ENCODE assay signal across 29 cellular contexts in genomic region chr9:92520837-92521236, GRCh38. TPM values are rescaled to one million over a fixed set of nuclear protein-coding genes. Genes with fewer than 3 reads are reported as not detected.
"Had no signal": no experiment of that assay in that cellular context is flagged by ENCODE, and none has a peak within 500 bp of the region (broad histone marks: within the 10 kb centered on the region; RNA-seq: fewer than 3 reads in every experiment).

No MANE protein-coding gene starts in this region.

- H3K4me3 Mint-ChIP-seq: dendritic cell treated with granulocyte-macrophage colony-stimulating factor and Interleukin-4, amounts not matched to agents 40 ng/mL and 50 ng/mL, for 4 days; mesothelial cell of epicardium; naive B cell had no signal

- H3K36me3 ChIP-seq: esophagus squamous epithelium, gastrocnemius medialis, left lung, lower lobe of right lung had no signal

- H3K4me1 ChIP-seq: esophagus squamous epithelium, gastrocnemius medialis, left lung, lower lobe of right lung had no signal

- ATAC-seq: esophagus mucosa, gastrocnemius medialis, heart right ventricle, left cardiac atrium, left lung, left ventricle myocardium superior, lower lobe of right lung, mucosa of descending colon had no signal

- H3K9me3 Mint-ChIP-seq: dendritic cell treated with granulocyte-macrophage colony-stimulating factor and Interleukin-4, amounts not matched to agents 40 ng/mL and 50 ng/mL, for 4 days had no signal

- H3K36me3 Mint-ChIP-seq: mesothelial cell of epicardium, naive B cell had no signal

- H3K27ac ChIP-seq: esophagus squamous epithelium, gastrocnemius medialis, heart right ventricle, left lung, lower lobe of right lung had no signal

- DNase-seq: cortex of kidney; effector CD4-positive, alpha-beta T cell; effector memory CD4-positive, alpha-beta T cell; esophagus squamous epithelium; foreskin fibroblast; foreskin melanocyte; gastrocnemius medialis; glutamatergic neuron; head of caudate nucleus; heart right ventricle; hippocampal formation; left cardiac atrium; left lung; left ventricle myocardium superior; lower lobe of right lung; mesenchymal stem cell; mucosa of descending colon; naive B cell had no signal

- H3K27me3 ChIP-seq: esophagus squamous epithelium, gastrocnemius medialis, heart right ventricle, left lung had no signal

- H3K4me1 Mint-ChIP-seq: naive B cell had no signal

- H3K9me3 ChIP-seq: esophagus squamous epithelium, gastrocnemius medialis, heart right ventricle, left lung, lower lobe of right lung, mucosa of descending colon had no signal

- FAIRE-seq: endothelial cell of umbilical vein, islet of Langerhans, keratinocyte had no signal

- H3K4me3 ChIP-seq: esophagus squamous epithelium, gastrocnemius medialis, heart right ventricle, left lung, lower lobe of right lung, mucosa of descending colon had no signal

- H3K27me3 Mint-ChIP-seq: dendritic cell treated with granulocyte-macrophage colony-stimulating factor and Interleukin-4, amounts not matched to agents 40 ng/mL and 50 ng/mL, for 4 days; naive B cell had no signal

- H3K27ac Mint-ChIP-seq: dendritic cell treated with granulocyte-macrophage colony-stimulating factor and Interleukin-4, amounts not matched to agents 40 ng/mL and 50 ng/mL, for 4 days; mesothelial cell of epicardium; naive B cell had no signal

RNA-seq across cellular contexts. Expression of gene ECM2, which starts 15.0 kb away (rescaled TPM):
- total RNA-seq: dermis microvascular lymphatic vessel endothelial cell, endothelial cell of umbilical vein, epithelial cell of proximal tubule, glomerular endothelial cell, kidney epithelial cell, lung microvascular endothelial cell, mesothelial cell of epicardium had no signal

RNA-seq across cellular contexts. Expression of gene ASPN, which starts 38.5 kb away (rescaled TPM):
- total RNA-seq: dermis microvascular lymphatic vessel endothelial cell, endothelial cell of umbilical vein, epithelial cell of proximal tubule, glomerular endothelial cell, kidney epithelial cell, lung microvascular endothelial cell had no signal
- polyA plus RNA-seq: endothelial cell of umbilical vein had no signal
